1 cellular context compared by ENCODE assay signal in genomic region chr17:30824356-30825145, GRCh38.
TF ChIP-seq lines count a peak whose summit lies in the region.

CRLF3 (minus strand) TSS chr17:30824692; CDS start chr17:30824651, 41 bp downstream.

TF ChIP-seq in HepG2, 621 proteins besides CTCF, POLR2A, EP300 and RAD21 (continued from another document and continues in another):
- TF ChIP-seq ARID3A (IDR thresholded peaks at IDR 0.05; ENCODE audit: low read depth, low read length) (0 out of 2 replicates have a peak, but pooled peaks have one; percentile 11), REL (CRISPR knock-in tag; conservative IDR thresholded peaks at IDR 0.05) (no peak), RCOR2 (CRISPR knock-in tag; IDR thresholded peaks at IDR 0.05) (peak; percentile 75; the same call in 1 of the 2 replicates), ZNF350 (CRISPR knock-in tag; IDR thresholded peaks at IDR 0.05; ENCODE audit: borderline replicate concordance, low read depth) (no peak), JUNB (CRISPR knock-in tag; IDR thresholded peaks at IDR 0.05; ENCODE audit: borderline replicate concordance) (no peak), ZNF468 (CRISPR knock-in tag; IDR thresholded peaks at IDR 0.05) (no peak), SETDB1 (CRISPR knock-in tag; IDR thresholded peaks at IDR 0.05; ENCODE audit: borderline replicate concordance) (no peak), ZMAT3 (CRISPR knock-in tag; conservative IDR thresholded peaks at IDR 0.05) (peak; percentile 60), FOXP4 (CRISPR knock-in tag; IDR thresholded peaks at IDR 0.05) (no peak), ZNF3 (CRISPR knock-in tag; IDR thresholded peaks at IDR 0.05) (no peak), ZNF615 (CRISPR knock-in tag; IDR thresholded peaks at IDR 0.05; ENCODE audit: borderline replicate concordance) (no peak), ZNF17 (CRISPR knock-in tag; IDR thresholded peaks at IDR 0.05) (no peak), ZNF10 (CRISPR knock-in tag; IDR thresholded peaks at IDR 0.05; ENCODE audit: borderline replicate concordance, low read depth) (no peak), ZNF354B (CRISPR knock-in tag; IDR thresholded peaks at IDR 0.05) (no peak), ZNF12 (CRISPR knock-in tag; IDR thresholded peaks at IDR 0.05) (no peak), FUBP1 (CRISPR knock-in tag; IDR thresholded peaks at IDR 0.05; ENCODE audit: borderline replicate concordance) (no peak), TMF1 (CRISPR knock-in tag; IDR thresholded peaks at IDR 0.05; ENCODE audit: low read depth) (0 out of 2 replicates have a peak, but pooled peaks have one; percentile 53), KDM4B (CRISPR knock-in tag; IDR thresholded peaks at IDR 0.05) (no peak), ZNF850 (CRISPR knock-in tag; conservative IDR thresholded peaks at IDR 0.05) (no peak), HNRNPL (IDR thresholded peaks at IDR 0.05; ENCODE audit: low read depth, low read length) (no peak), ZNF430 (CRISPR knock-in tag; IDR thresholded peaks at IDR 0.05) (peak; percentile 92), SNRNP70 (IDR thresholded peaks at IDR 0.05; ENCODE audit: low read depth, low read length) (no peak), ARID2 (CRISPR knock-in tag; IDR thresholded peaks at IDR 0.05; ENCODE audit: borderline replicate concordance) (no peak; the same call in 1 of the 2 replicates), ARNT2 (CRISPR knock-in tag; IDR thresholded peaks at IDR 0.05; ENCODE audit: low read depth) (peak; percentile 62), ZNF326 (CRISPR knock-in tag; IDR thresholded peaks at IDR 0.05; ENCODE audit: borderline replicate concordance) (no peak), FOSL1 (CRISPR knock-in tag; IDR thresholded peaks at IDR 0.05; ENCODE audit: borderline replicate concordance) (no peak), ZNF605 (CRISPR knock-in tag; IDR thresholded peaks at IDR 0.05) (no peak), XRCC5 (optimal IDR thresholded peaks at IDR 0.05; ENCODE audit: low read length) (peak; percentile 25), HMG20B (CRISPR knock-in tag; conservative IDR thresholded peaks at IDR 0.05) (no peak), SCMH1 (CRISPR knock-in tag; IDR thresholded peaks at IDR 0.05; ENCODE audit: borderline replicate concordance) (no peak), SRY (CRISPR knock-in tag; IDR thresholded peaks at IDR 0.05) (0 out of 2 replicates have a peak, but pooled peaks have one; percentile 44), SRF (IDR thresholded peaks at IDR 0.05; ENCODE audit: low read depth, low read length) (no peak), FOXP1 (IDR thresholded peaks at IDR 0.05) (no peak), FOXP1 (CRISPR knock-in tag; IDR thresholded peaks at IDR 0.05) (no peak), ZKSCAN1 (IDR thresholded peaks at IDR 0.05; ENCODE audit: low read length) (no peak), KIAA2018 (CRISPR knock-in tag; IDR thresholded peaks at IDR 0.05; ENCODE audit: borderline replicate concordance) (no peak), ZNF629 (CRISPR knock-in tag; conservative IDR thresholded peaks at IDR 0.05) (peak; percentile 86), ASH2L (IDR thresholded peaks at IDR 0.05; ENCODE audit: insufficient read length, low read depth, low read length) (peak; percentile 84), POLR2G (IDR thresholded peaks at IDR 0.05; ENCODE audit: low read depth, low read length) (peak; percentile 92), AHR (CRISPR knock-in tag; IDR thresholded peaks at IDR 0.05) (no peak), NR1H2 (CRISPR knock-in tag; IDR thresholded peaks at IDR 0.05; ENCODE audit: borderline replicate concordance, low read depth) (no peak), SP5 (CRISPR knock-in tag; IDR thresholded peaks at IDR 0.05; ENCODE audit: borderline replicate concordance, low read depth) (peak; percentile 47), HMGA1 (CRISPR knock-in tag; conservative IDR thresholded peaks at IDR 0.05) (no peak), POGK (CRISPR knock-in tag; conservative IDR thresholded peaks at IDR 0.05) (peak; percentile 57; the same call in 1 of the 2 replicates), ZSCAN12 (CRISPR knock-in tag; IDR thresholded peaks at IDR 0.05) (no peak), HMG20A (CRISPR knock-in tag; IDR thresholded peaks at IDR 0.05; ENCODE audit: borderline replicate concordance) (no peak), GPBP1L1 (CRISPR knock-in tag; IDR thresholded peaks at IDR 0.05) (no peak), PLRG1 (conservative IDR thresholded peaks at IDR 0.05) (no peak), USF2 (IDR thresholded peaks at IDR 0.05; ENCODE audit: low read depth, low read length) (no peak), USF2 (CRISPR knock-in tag; IDR thresholded peaks at IDR 0.05; ENCODE audit: borderline replicate concordance) (no peak; the same call in 1 of the 2 replicates), ZNF766 (CRISPR knock-in tag; IDR thresholded peaks at IDR 0.05; ENCODE audit: borderline replicate concordance) (no peak), ZNF331 (CRISPR knock-in tag; IDR thresholded peaks at IDR 0.05) (peak; percentile 61; the same call in 1 of the 2 replicates)
